33 cellular contexts compared by ENCODE assay signal in genomic region chr1:202873026-202873425, GRCh38.
"Had no signal": no experiment of that assay in that cellular context is flagged by ENCODE, and none has a peak within 500 bp of the region (broad histone marks: within the 10 kb centered on the region; RNA-seq: fewer than 3 reads in every experiment).

No MANE protein-coding gene starts in this region.

- H3K4me3 ChIP-seq: K562, MG63, Peyer's patch, SJSA1 had no signal

- H3K36me3 ChIP-seq: MG63, SJSA1 had no signal

- H3K27ac ChIP-seq: Peyer's patch, SJSA1 had no signal

- H3K4me2 ChIP-seq: SK-N-SH had no signal

- H3K9ac ChIP-seq: SK-N-SH had no signal

- H3K9me3 ChIP-seq: MG63, Peyer's patch, SJSA1, SK-N-SH had no signal

- ATAC-seq: PC-3 had no signal

- H3K27me3 ChIP-seq: Peyer's patch, SJSA1 had no signal

- DNase-seq: Kasumi-1, KG1, MG63, NCI-H1048, NCI-H1092 treated with DMSO at 0.1 percent for 48 hours, NCI-H1105 treated with DMSO at 0.1 percent for 48 hours, NCI-H1417, NCI-H1436, NCI-H146, NCI-H1694, NCI-H187, NCI-H1930, NCI-H2029 treated with DMSO at 0.1 percent for 48 hours, NCI-H2081 treated with DMSO at 0.1 percent for 48 hours, NCI-H2107, NCI-H2171, NCI-H226, NCI-H446 treated with DMSO at 0.1 percent for 48 hours, NCI-H510A, NCI-H524, NCI-H526, NCI-H69, NCI-H748 treated with DMSO at 0.1 percent for 48 hours, NCI-H82, OCI-M1, PC-3, Peyer's patch, Right ventricle myocardium superior, RPMI8226, SHP77 treated with DMSO at 0.1 percent for 48 hours, SK-N-SH had no signal

- H3K4me1 ChIP-seq: Peyer's patch, SJSA1 had no signal
